Comparison of ENCODE assay signal across 18 cellular contexts in the genomic region with DNA sequence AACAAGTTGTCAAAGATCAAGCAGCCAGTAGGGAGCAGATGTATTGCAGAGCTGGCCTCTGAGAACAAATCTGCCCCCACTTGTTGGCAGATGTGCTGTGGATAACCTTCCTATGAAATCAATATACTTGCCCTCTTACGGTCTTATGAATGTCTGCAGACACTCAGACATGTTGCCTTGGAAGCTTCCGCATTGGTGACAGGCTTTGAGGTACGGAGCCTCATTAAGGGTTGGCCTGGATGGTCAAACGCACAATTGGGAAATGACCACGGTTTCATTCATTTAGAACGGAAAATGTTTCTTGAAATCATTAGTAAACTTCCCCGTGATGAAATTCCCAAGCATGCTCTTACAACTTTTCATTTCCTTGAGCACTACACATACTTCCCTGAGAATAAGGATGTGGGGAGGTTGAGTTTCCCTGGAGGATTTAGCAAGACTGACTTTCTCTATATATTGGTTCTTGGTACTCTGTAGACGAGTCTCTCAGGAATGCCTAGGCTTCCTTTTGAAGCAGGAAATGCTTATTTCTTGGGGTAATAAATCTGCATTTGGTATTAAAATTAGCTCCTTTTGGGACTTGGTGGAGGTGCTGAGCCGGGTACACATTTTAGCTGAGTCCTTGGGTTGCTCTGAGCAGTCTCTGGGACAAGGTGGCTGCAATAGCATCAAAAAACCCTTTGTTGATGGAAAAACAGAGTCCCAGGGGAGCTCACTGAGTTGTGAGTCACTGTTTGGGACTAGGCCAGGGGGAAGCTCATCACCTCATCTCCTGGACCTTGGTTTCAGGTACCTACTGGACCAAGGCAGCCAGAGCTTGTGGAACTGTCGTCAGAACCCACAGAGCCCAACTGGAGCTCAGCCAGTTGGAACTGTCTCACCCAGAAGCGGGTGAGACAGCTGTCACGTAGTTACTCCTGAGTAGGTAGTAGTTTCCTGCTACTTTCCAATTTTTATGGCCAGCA.
DNase-seq lines count a peak whose midpoint lies in the region; ATAC-seq lines count a peak whose summit lies in the region.
"Had no signal": no experiment of that assay in that cellular context is flagged by ENCODE, and none has a peak within 500 bp of the region (broad histone marks: within the 10 kb centered on the region; RNA-seq: fewer than 3 reads in every experiment).

No MANE protein-coding gene starts in this region.

- ATAC-seq in HG03457 (IDR thresholded peaks at IDR 0.05; ENCODE audit: unreplicated experiment) = no peak
- ATAC-seq: esophagus mucosa; natural killer cell treated with Interleukin-12 subunit alpha and Interleukin-12 subunit beta and Interleukin-15 and Interleukin-18, amount 100 ng/mL, for 72 hours had no signal

- DNase-seq in ELR (ENCODE audit: low read depth) (peak; percentile 21), NCI-H446 (lab: John Stamatoyannopoulos, UW) (peak; percentile 13 to 68), dermis blood vessel endothelial cell (peak; percentile 37), skeletal muscle cell (ENCODE audit: low read depth) (peak; percentile 41), NCI-H2196 treated with DMSO at 0.1 percent for 48 hours (lab: John Stamatoyannopoulos, UW; ENCODE audit: unreplicated experiment) (no peak), T1000 (lab: John Stamatoyannopoulos, UW) (no peak)
- DNase-seq: BE2C; glutamatergic neuron; GOT3; NCI-H187 treated with DMSO at 0.1 percent for 48 hours; NCI-H524 treated with DMSO at 0.1 percent for 48 hours; posterior cingulate gyrus; stimulated activated CD4-positive, alpha-beta T cell treated with anti-CD3 and anti-CD28 coated beads, Interleukin-4, amount 100 ng/mL, for 4 hours had no signal

- H3K4me3 ChIP-seq in skeletal muscle cell (ENCODE audit: low read depth, low read length) = no peak overlapping the region
- H3K4me3 ChIP-seq: SJSA1, smooth muscle cell had no signal

Comparison
In these comparisons a context has a peak if more than half of its experiments do, and no peak if none do; other contexts are left out.
1. DNase-seq: peak in ELR (single experiment), NCI-H446 (2 of 2), dermis blood vessel endothelial cell (single experiment) and skeletal muscle cell (single experiment); none in NCI-H2196 treated with DMSO at 0.1 percent for 48 hours (single experiment) and T1000 (single experiment).